1 cellular context compared by ENCODE assay signal in the genomic region with DNA sequence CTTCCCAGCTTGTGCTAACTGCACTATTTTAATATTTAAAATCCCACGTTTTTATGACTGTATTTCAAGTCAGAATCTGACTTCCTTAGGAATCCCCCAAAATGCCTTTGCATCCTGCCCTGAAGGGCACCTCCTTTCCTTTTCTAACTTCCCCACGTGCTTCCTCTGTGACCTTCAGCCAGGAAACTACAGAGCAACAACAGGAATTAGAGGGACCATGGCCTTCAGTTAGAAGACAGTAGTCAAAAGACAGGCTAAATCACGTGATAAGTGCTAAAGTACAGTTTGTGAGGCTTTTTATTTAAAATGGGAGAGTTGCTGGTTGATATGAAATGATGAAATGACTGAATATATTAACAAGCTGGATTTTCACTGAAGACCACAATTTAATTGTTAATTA.
TF ChIP-seq lines count a peak whose summit lies in the region.

No MANE protein-coding gene starts in this region.

TF ChIP-seq in IMR-90, 13 proteins besides CTCF, POLR2A, EP300 and RAD21:
- TF ChIP-seq MAFK (IDR thresholded peaks at IDR 0.05; ENCODE audit: low read depth, low read length) (no peak), NFE2L2 (IDR thresholded peaks at IDR 0.05; ENCODE audit: low read depth, low read length) (no peak)
- TF ChIP-seq, protein P1, sequence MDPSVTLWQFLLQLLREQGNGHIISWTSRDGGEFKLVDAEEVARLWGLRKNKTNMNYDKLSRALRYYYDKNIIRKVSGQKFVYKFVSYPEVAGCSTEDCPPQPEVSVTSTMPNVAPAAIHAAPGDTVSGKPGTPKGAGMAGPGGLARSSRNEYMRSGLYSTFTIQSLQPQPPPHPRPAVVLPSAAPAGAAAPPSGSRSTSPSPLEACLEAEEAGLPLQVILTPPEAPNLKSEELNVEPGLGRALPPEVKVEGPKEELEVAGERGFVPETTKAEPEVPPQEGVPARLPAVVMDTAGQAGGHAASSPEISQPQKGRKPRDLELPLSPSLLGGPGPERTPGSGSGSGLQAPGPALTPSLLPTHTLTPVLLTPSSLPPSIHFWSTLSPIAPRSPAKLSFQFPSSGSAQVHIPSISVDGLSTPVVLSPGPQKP (IDR thresholded peaks at IDR 0.05; ENCODE audit: borderline replicate concordance, low read depth, low read length): no peak
